Comparison of ENCODE assay signal across 8 cellular contexts in the genomic region with DNA sequence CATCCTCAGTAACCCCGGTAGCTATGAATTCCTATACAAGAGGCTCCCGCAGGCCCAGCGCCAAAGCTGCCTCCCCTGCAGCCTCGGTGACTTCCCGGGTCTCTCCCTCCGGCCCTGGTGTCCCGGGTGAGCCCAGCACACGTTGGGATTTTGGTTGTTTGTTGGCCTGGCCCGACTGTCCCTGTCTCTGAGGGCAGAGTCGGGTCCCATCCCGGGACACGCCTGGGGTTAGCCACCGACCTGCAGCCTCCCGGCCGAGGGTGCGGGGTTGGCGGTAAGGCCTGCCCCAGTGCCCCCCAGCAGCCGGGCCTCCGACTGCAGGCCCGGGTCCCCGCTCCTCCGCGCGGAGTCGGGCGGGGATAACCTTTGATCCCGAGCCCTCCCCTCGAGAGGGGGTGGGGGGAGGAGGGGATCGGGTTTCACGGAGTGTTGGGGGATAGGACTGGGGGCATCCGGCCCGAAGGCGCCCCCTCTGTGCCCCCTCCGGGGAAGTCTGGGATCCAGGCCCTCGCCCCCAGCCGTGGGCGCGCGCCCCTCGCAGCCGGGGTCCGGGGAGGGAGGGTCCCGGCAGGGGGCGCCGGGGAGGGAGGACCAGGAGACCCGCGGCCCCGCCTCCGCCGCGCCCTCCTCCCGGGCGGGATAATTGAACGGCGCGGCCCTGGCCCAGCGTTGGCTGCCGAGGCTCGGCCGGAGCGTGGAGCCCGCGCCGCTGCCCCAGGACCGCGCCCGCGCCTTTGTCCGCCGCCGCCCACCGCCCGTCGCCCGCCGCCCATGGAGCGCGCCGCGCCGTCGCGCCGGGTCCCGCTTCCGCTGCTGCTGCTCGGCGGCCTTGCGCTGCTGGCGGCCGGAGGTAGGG. TPM values are rescaled to one million over a fixed set of nuclear protein-coding genes. Genes with fewer than 3 reads are reported as not detected.
DNase-seq lines count a peak whose midpoint lies in the region; ATAC-seq, FAIRE-seq and TF ChIP-seq lines count a peak whose summit lies in the region.

Gene FBLN1, plus strand, starts transcription at position 669 of the 856 bp plus-strand sequence. Its CDS starts 103 bp downstream, at position 772.

- H3K36me3 ChIP-seq in kidney epithelial cell (ENCODE audit: control insufficient read depth, insufficient read depth, low read length) = no peaks in the 10 kb centered on the region

- peak within 1 kb of the TSS; percentile 97 to 98 for H3K27ac ChIP-seq in A549

- intact Hi-C loops in MCF 10A (cut with micrococcal nuclease) = loop anchor here (2.0 kb wide), 1 partner anchor 50 kb away; no protein-coding TSS in a partner anchor

- H3K36me3 Mint-ChIP-seq in MCF 10A (ENCODE audit: insufficient read depth, unreplicated experiment) = peaks cover 12% of the 10 kb centered on the region

- TF ChIP-seq CTCF in A549 (IDR thresholded peaks at IDR 0.05) (peak; percentile 46), MCF 10A (IDR thresholded peaks at IDR 0.05; ENCODE audit: unreplicated experiment) (peak; percentile 36), kidney epithelial cell (IDR thresholded peaks at IDR 0.05; ENCODE audit: insufficient read depth, low read length, poor library complexity, severe bottlenecking) (no peak), GM20000 (IDR thresholded peaks at IDR 0.05; ENCODE audit: extremely low read depth, missing control alignments) (no peak)

- FAIRE-seq in A549 (lab: Jason Lieb, UNC) = no peak

- peak; percentile 57 for TF ChIP-seq POLR2A in A549 (IDR thresholded peaks at IDR 0.05; ENCODE audit: low read length)

- H3K9me3 Mint-ChIP-seq in MCF 10A (ENCODE audit: unreplicated experiment) = no peaks in the 10 kb centered on the region

- H3K4me3 ChIP-seq in A549 (peak within 1 kb of the TSS; percentile 76), kidney epithelial cell (ENCODE audit: low read depth, low read length) (peak within 1 kb of the TSS; percentile 51)

- TF ChIP-seq EP300 in A549 (IDR thresholded peaks at IDR 0.05) = no peak

- CTCF ChIA-PET in A549 (lab: Yijun Ruan, JAX) = interaction anchor here (0.9 kb wide), 1 partner anchor 49 kb away, joined by 3 read pairs; no protein-coding TSS in a partner anchor
- CTCF ChIA-PET in HEK293T (lab: Yijun Ruan, JAX) = no interaction called here
- CTCF ChIA-PET in MCF 10A (lab: Yijun Ruan, JAX) = interaction anchor here (1.2 to 1.9 kb wide), 2 partner anchors 14 to 31 kb away, joined by 3 to 4 read pairs; no protein-coding TSS in a partner anchor

- POLR2A ChIA-PET in A549 (lab: Yijun Ruan, JAX) (no interaction called here), HEK293T (lab: Yijun Ruan, JAX) (interaction anchor here (1.0 kb wide), 1 partner anchor 10 kb away, joined by 5 read pairs; no protein-coding TSS in a partner anchor), MCF 10A (lab: Yijun Ruan, JAX) (interaction anchor here (0.8 to 4.6 kb wide), 10 partner anchors 13 to 48 kb away, joined by 3 to 59 read pairs (median 8); no protein-coding TSS in a partner anchor)

- peak within 1 kb of the TSS; percentile 85 for H3K4me3 Mint-ChIP-seq in MCF 10A (ENCODE audit: unreplicated experiment)

- peaks cover 13% of the 10 kb centered on the region for H3K4me1 Mint-ChIP-seq in MCF 10A (ENCODE audit: insufficient read depth, unreplicated experiment)

- TF ChIP-seq RAD21 in A549 (conservative IDR thresholded peaks at IDR 0.05 in 1 of 2, IDR thresholded peaks at IDR 0.05 in 1 of 2) = no peak

- peaks cover 16% of the 10 kb centered on the region for H3K27me3 ChIP-seq in kidney epithelial cell (ENCODE audit: control insufficient read depth, insufficient read depth, low read length)

- no peaks in the 10 kb centered on the region for H3K9me3 ChIP-seq in A549

- 11% methylated on average over 5 of the region's 91 CpGs for WGBS in A549 (ENCODE audit: missing lambda C conversion rate)

- H3K27ac Mint-ChIP-seq in MCF 10A (ENCODE audit: low read depth, unreplicated experiment) = peak within 1 kb of the TSS; percentile 86

- ATAC-seq in A549 = peak; percentile 80 to 85
- no peak for ATAC-seq in stimulated activated naive CD8-positive, alpha-beta T cell treated with anti-CD3 and anti-CD28 coated beads, Interleukin-15, Interleukin-2, amounts not matched to agents 100 U/mL and 50 U/mL, for 24 hours
- ATAC-seq in GM19023 (IDR thresholded peaks at IDR 0.05; ENCODE audit: unreplicated experiment) = no peak

- H3K4me2 ChIP-seq in A549 = peak within 1 kb of the TSS; percentile 97

- DNase-seq in A549 (ENCODE audit: low read depth in 1 of 2, low spot score in 1 of 2) (peak; percentile 42 to 50), HEK293T (ENCODE audit: extremely low spot score) (peak; percentile 72), MCF 10A (ENCODE audit: unreplicated experiment) (peak; percentile 52), kidney epithelial cell (ENCODE audit: low read depth) (no peak), GM20000 (ENCODE audit: low spot score) (no peak), SW 1271 (lab: John Stamatoyannopoulos, UW) (no peak)
- peak; percentile 7 for DNase-seq in stimulated activated naive CD8-positive, alpha-beta T cell treated with anti-CD3 and anti-CD28 coated beads, Interleukin-15, Interleukin-2, amounts not matched to agents 100 U/mL and 50 U/mL, for 24 hours

- H3K4me1 ChIP-seq in A549 = peaks cover 14% of the 10 kb centered on the region; the same call in 2 of the 3 replicates

- no TSS peak for BruUV-seq in MCF 10A (replicated peaks; lab: Mats Ljungman, UMichigan)

- H3K27me3 Mint-ChIP-seq in MCF 10A (ENCODE audit: insufficient read depth, unreplicated experiment) = no peaks in the 10 kb centered on the region

TF ChIP-seq in A549, 52 proteins besides CTCF, POLR2A, EP300 and RAD21 (continues in another document):
- peak; percentile 23; the same call in 1 of the 3 replicates for TF ChIP-seq SMC3 (IDR thresholded peaks at IDR 0.05)
- TF ChIP-seq RFX5 (IDR thresholded peaks at IDR 0.05) = no peak
- TF ChIP-seq ZC3H11A (IDR thresholded peaks at IDR 0.05) = no peak
- TF ChIP-seq MAFK (IDR thresholded peaks at IDR 0.05; ENCODE audit: partially characterized antibody) = no peak
- no peak for TF ChIP-seq PBX3 (IDR thresholded peaks at IDR 0.05)
- peak in 1 of 2 experiments; percentile 47; a peak in 1 of 5 replicates for TF ChIP-seq JUN (IDR thresholded peaks at IDR 0.05)
- TF ChIP-seq PHF8 (IDR thresholded peaks at IDR 0.05; ENCODE audit: borderline replicate concordance, low read depth) = peak; percentile 67; the same call in 1 of the 2 replicates
- TF ChIP-seq USF2 (IDR thresholded peaks at IDR 0.05) = no peak

TF ChIP-seq in HEK293T, 16 proteins besides CTCF, POLR2A, EP300 and RAD21:
- no peak for TF ChIP-seq PKNOX1 (IDR thresholded peaks at IDR 0.05)
- no peak for TF ChIP-seq NFRKB (IDR thresholded peaks at IDR 0.05)
- no peak for TF ChIP-seq ZNF384 (IDR thresholded peaks at IDR 0.05)
- no peak for TF ChIP-seq SUZ12 (IDR thresholded peaks at IDR 0.05)
- no peak for TF ChIP-seq TARDBP (IDR thresholded peaks at IDR 0.05)
- TF ChIP-seq ARNT (IDR thresholded peaks at IDR 0.05) = 0 out of 2 replicates have a peak, but pooled peaks have one; percentile 30
- TF ChIP-seq FOXM1 (IDR thresholded peaks at IDR 0.05; ENCODE audit: borderline replicate concordance) = no peak
- 0 out of 2 replicates have a peak, but pooled peaks have one; percentile 22 for TF ChIP-seq L3MBTL2 (conservative IDR thresholded peaks at IDR 0.05)
- TF ChIP-seq CTBP1 (IDR thresholded peaks at IDR 0.05; ENCODE audit: borderline replicate concordance) = no peak
- no peak for TF ChIP-seq HDGF (IDR thresholded peaks at IDR 0.05; ENCODE audit: borderline replicate concordance)
- no peak for TF ChIP-seq FOXA1 (IDR thresholded peaks at IDR 0.05)

RNA-seq across cellular contexts. Expression of gene FBLN1, which starts in this region (rescaled TPM):
- polyA plus RNA-seq in A549 (2011; rRNA removed) (18.2 and 20.0 TPM in 2 replicates), A549 (2017; fragmentation: RNase III; extraction: RNeasy Plus Mini Kit Qiagen cat#74134 plus additional on column Dnase treatment) (31.0 to 34.4 TPM (median 32.7 TPM) in 3 replicates)
- polyA plus RNA-seq in A549 (2012; cell fraction: cytosol; rRNA removed) = 28.9 and 37.7 TPM in 2 replicates
- 60.5 and 67.1 TPM in 2 replicates for polyA plus RNA-seq in A549 (2012; cell fraction: nucleus; rRNA removed)
- polyA minus RNA-seq in A549 (2011; rRNA and poly(A)+ RNA removed) = 16.9 and 22.5 TPM in 2 replicates
- total RNA-seq in MCF 10A (2022) (69.0 and 110 TPM in 2 replicates), kidney epithelial cell (29.0 and 32.8 TPM in 2 replicates)

Comparison
In these comparisons a context has a peak if more than half of its experiments do, and no peak if none do; other contexts are left out.
1. ATAC-seq: peak in A549 (2 of 2); none in stimulated activated naive CD8-positive, alpha-beta T cell treated with anti-CD3 and anti-CD28 coated beads, Interleukin-15, Interleukin-2, amounts not matched to agents 100 U/mL and 50 U/mL, for 24 hours (single experiment) and GM19023 (single experiment).
2. DNase-seq: peak in A549 (2 of 2), HEK293T (single experiment), MCF 10A (single experiment) and stimulated activated naive CD8-positive, alpha-beta T cell treated with anti-CD3 and anti-CD28 coated beads, Interleukin-15, Interleukin-2, amounts not matched to agents 100 U/mL and 50 U/mL, for 24 hours (single experiment); none in kidney epithelial cell (single experiment), GM20000 (single experiment) and SW 1271 (0 of 2).
3. CTCF ChIP-seq: peak in A549 (single experiment) and MCF 10A (single experiment); none in kidney epithelial cell (single experiment) and GM20000 (single experiment).